In genomic region chr9:93625000-93625399, GRCh38 we compare ENCODE assay signal across 13 cellular contexts. TPM values are rescaled to one million over a fixed set of nuclear protein-coding genes. Genes with fewer than 3 reads are reported as not detected.
DNase-seq lines count a peak whose midpoint lies in the region; ATAC-seq and TF ChIP-seq lines count a peak whose summit lies in the region.
"Had no signal": no experiment of that assay in that cellular context is flagged by ENCODE, and none has a peak within 500 bp of the region (broad histone marks: within the 10 kb centered on the region; RNA-seq: fewer than 3 reads in every experiment).

No MANE protein-coding gene starts in this region.

- no peak overlapping the region for H3K4me3 Mint-ChIP-seq in natural killer cell
- no peak overlapping the region for H3K4me3 Mint-ChIP-seq in natural killer cell treated with Interleukin-12 subunit alpha and Interleukin-12 subunit beta and Interleukin-15 and Interleukin-18, amount 100 ng/mL, for 72 hours
- H3K4me3 Mint-ChIP-seq: CD4-positive, alpha-beta T cell had no signal

- no peak overlapping the region for H3K4me3 ChIP-seq in epithelial cell of esophagus (ENCODE audit: low read length)
- H3K4me3 ChIP-seq: HAP-1 had no signal

- no peak overlapping the region for H3K27ac Mint-ChIP-seq in natural killer cell
- no peak overlapping the region for H3K27ac Mint-ChIP-seq in natural killer cell treated with Interleukin-12 subunit alpha and Interleukin-12 subunit beta and Interleukin-15 and Interleukin-18, amount 100 ng/mL, for 72 hours
- H3K27ac Mint-ChIP-seq: CD4-positive, alpha-beta T cell had no signal

- H3K9me3 Mint-ChIP-seq in natural killer cell, result peaks cover 0 to 3% of the 10 kb centered on the region in 2 donors
- no peaks in the 10 kb centered on the region for H3K9me3 Mint-ChIP-seq in natural killer cell treated with Interleukin-12 subunit alpha and Interleukin-12 subunit beta and Interleukin-15 and Interleukin-18, amount 100 ng/mL, for 72 hours

- no peaks in the 10 kb centered on the region for H3K36me3 Mint-ChIP-seq in natural killer cell
- peaks cover 20% of the 10 kb centered on the region for H3K36me3 Mint-ChIP-seq in natural killer cell treated with Interleukin-12 subunit alpha and Interleukin-12 subunit beta and Interleukin-15 and Interleukin-18, amount 100 ng/mL, for 72 hours

- no peaks in the 10 kb centered on the region for H3K27me3 Mint-ChIP-seq in natural killer cell (ENCODE audit: low read depth in 2 of 2)
- no peaks in the 10 kb centered on the region for H3K27me3 Mint-ChIP-seq in natural killer cell treated with Interleukin-12 subunit alpha and Interleukin-12 subunit beta and Interleukin-15 and Interleukin-18, amount 100 ng/mL, for 72 hours
- H3K27me3 Mint-ChIP-seq: CD4-positive, alpha-beta T cell had no signal

- ATAC-seq in natural killer cell, result peak in 2 of 3 donors; percentile 19 to 33
- no peak for ATAC-seq in natural killer cell treated with Interleukin-12 subunit alpha and Interleukin-12 subunit beta and Interleukin-15 and Interleukin-18, amount 100 ng/mL, for 72 hours
- ATAC-seq in HG03354 (IDR thresholded peaks at IDR 0.05; ENCODE audit: poor library complexity, severe bottlenecking, unreplicated experiment), result no peak
- ATAC-seq: HepG2 had no signal

- TF ChIP-seq POLR2A in erythroblast (IDR thresholded peaks at IDR 0.05; ENCODE audit: low read length), result no peak

- intact Hi-C loops in natural killer cell (cut with micrococcal nuclease), result no loop called here

- DNase-seq in natural killer cell, result no peak
- no peak for DNase-seq in natural killer cell treated with Interleukin-12 subunit alpha and Interleukin-12 subunit beta and Interleukin-15 and Interleukin-18, amount 100 ng/mL, for 72 hours (ENCODE audit: low spot score)
- DNase-seq in NCI-H226, result peak; percentile 29
- DNase-seq in epithelial cell of esophagus (ENCODE audit: low read depth), result peak; percentile 14
- no peak for DNase-seq in NCI-H2227 treated with DMSO at 0.1 percent for 48 hours (lab: John Stamatoyannopoulos, UW)
- no peak for DNase-seq in erythroblast (lab: John Stamatoyannopoulos, UW)
- DNase-seq: ACHN; C1 segment of cervical spinal cord; CD4-positive, alpha-beta T cell; GOT3 had no signal

- TF ChIP-seq CTCF in natural killer cell (IDR thresholded peaks at IDR 0.05) (no peak), epithelial cell of esophagus (IDR thresholded peaks at IDR 0.05; ENCODE audit: insufficient read depth, low read depth, low read length, missing control alignments) (no peak)

- peaks cover 0 to 21% of the 10 kb centered on the region in 2 donors for H3K4me1 Mint-ChIP-seq in natural killer cell
- peaks cover 11 to 15% of the 10 kb centered on the region in 2 donors for H3K4me1 Mint-ChIP-seq in natural killer cell treated with Interleukin-12 subunit alpha and Interleukin-12 subunit beta and Interleukin-15 and Interleukin-18, amount 100 ng/mL, for 72 hours (ENCODE audit: low read depth in 2 of 2)

RNA-seq across cellular contexts. Expression of gene PHF2, which starts 48.6 kb away (rescaled TPM):
- 10 to 100 TPM; 24.8 to 28.1 (median 26.4) TPM for total RNA-seq in natural killer cell
- 10 to 100 TPM; 14.9 to 19.5 TPM for total RNA-seq in natural killer cell treated with Interleukin-12 subunit alpha and Interleukin-12 subunit beta and Interleukin-15 and Interleukin-18, amount 100 ng/mL, for 72 hours

Comparison
In these comparisons a context has a peak if more than half of its experiments do, and no peak if none do; other contexts are left out.
1. ATAC-seq: peak in natural killer cell (2 of 3); none in natural killer cell treated with Interleukin-12 subunit alpha and Interleukin-12 subunit beta and Interleukin-15 and Interleukin-18, amount 100 ng/mL, for 72 hours (0 of 2) and HG03354 (single experiment).
2. DNase-seq: peak in NCI-H226 (single experiment) and epithelial cell of esophagus (single experiment); none in natural killer cell (single experiment), natural killer cell treated with Interleukin-12 subunit alpha and Interleukin-12 subunit beta and Interleukin-15 and Interleukin-18, amount 100 ng/mL, for 72 hours (single experiment), NCI-H2227 treated with DMSO at 0.1 percent for 48 hours (single experiment) and erythroblast (0 of 2).